Comparison of ENCODE assay signal across 7 cellular contexts in genomic region chr19:48715276-48715675, GRCh38. TPM values are rescaled to one million over a fixed set of nuclear protein-coding genes. Genes with fewer than 3 reads are reported as not detected.
A peak's percentile ranks its signal among the peaks of the same experiment; 100 is the strongest.
DNase-seq lines count a peak whose midpoint lies in the region; ATAC-seq and TF ChIP-seq lines count a peak whose summit lies in the region.
"Had no signal": no experiment of that assay in that cellular context is flagged by ENCODE, and none has a peak within 500 bp of the region (broad histone marks: within the 10 kb centered on the region; RNA-seq: fewer than 3 reads in every experiment).

No MANE protein-coding gene starts in this region.

- peaks cover 4 to 13% (median 11%) of the 10 kb centered on the region in 3 donors for H3K36me3 ChIP-seq in skeletal muscle tissue (ENCODE audit: control insufficient read depth in 3 of 3, insufficient read depth in 3 of 3, low read length in 3 of 3)

- H3K4me3 ChIP-seq in NB4 (ENCODE audit: low read depth, low read length) (peak overlapping the region; percentile 64), coronary artery (peak overlapping the region; percentile 78), skeletal muscle tissue (ENCODE audit: low read length in 3 of 3) (peak overlapping the region; percentile 67 to 70 (median 67))

- H3K27me3 ChIP-seq in skeletal muscle tissue (ENCODE audit: control insufficient read depth in 3 of 3, insufficient read depth in 3 of 3, low read length in 3 of 3) = no peaks in the 10 kb centered on the region

- H3K9ac ChIP-seq in skeletal muscle tissue (ENCODE audit: low read depth in 1 of 3, low read length in 3 of 3) = peak overlapping the region; percentile 70 to 81 (median 76)

- TF ChIP-seq CTCF in NB4 (IDR thresholded peaks at IDR 0.05; ENCODE audit: low read depth, low read length) (no peak), coronary artery (IDR thresholded peaks at IDR 0.05) (no peak)

- TF ChIP-seq POLR2A in NB4 (IDR thresholded peaks at IDR 0.05; ENCODE audit: extremely low read depth, insufficient read length) = no peak

- peak overlapping the region; percentile 42 to 89 for H3K27ac ChIP-seq in coronary artery
- H3K27ac ChIP-seq in skeletal muscle tissue (ENCODE audit: low read depth, low read length) = peak overlapping the region; percentile 80

- ATAC-seq in GM18873 (IDR thresholded peaks at IDR 0.05; ENCODE audit: low FRiP score, unreplicated experiment) = no peak
- no peak for ATAC-seq in GM19328 (IDR thresholded peaks at IDR 0.05; ENCODE audit: unreplicated experiment)

- DNase-seq in NB4 (ENCODE audit: low read depth) = no peak
- peak; percentile 79 for DNase-seq in coronary artery (ENCODE audit: low spot score)
- no peak for DNase-seq in NCI-H1048 (lab: John Stamatoyannopoulos, UW)
- DNase-seq: T-helper 9 cell had no signal

- peaks cover 48 to 65% (median 54%) of the 10 kb centered on the region in 3 donors for H3K4me1 ChIP-seq in skeletal muscle tissue (ENCODE audit: control insufficient read depth in 3 of 3, insufficient read depth in 3 of 3, low read length in 3 of 3)

- H3K9me3 ChIP-seq in skeletal muscle tissue (ENCODE audit: control insufficient read depth in 3 of 3, low read length in 3 of 3) = peaks cover 0 to 3% (median 0%) of the 10 kb centered on the region in 3 donors

RNA-seq across cellular contexts. Expression of gene MAMSTR, which starts 4.2 kb away (rescaled TPM):
- total RNA-seq in skeletal muscle tissue = 5.2 TPM

RNA-seq across cellular contexts. Expression of gene FUT2, which starts 19.5 kb away (rescaled TPM):
- not detected for total RNA-seq in skeletal muscle tissue

RNA-seq across cellular contexts. Expression of gene RASIP1, which starts 25.1 kb away (rescaled TPM):
- total RNA-seq in skeletal muscle tissue = 23.5 TPM

RNA-seq across cellular contexts. Expression of gene IZUMO1, which starts 31.4 kb away (rescaled TPM):
- total RNA-seq in skeletal muscle tissue = 0.52 TPM

RNA-seq across cellular contexts. Expression of gene FUT1, which starts 37.2 kb away (rescaled TPM):
- total RNA-seq in skeletal muscle tissue = 1.0 TPM
